In the genomic region with DNA sequence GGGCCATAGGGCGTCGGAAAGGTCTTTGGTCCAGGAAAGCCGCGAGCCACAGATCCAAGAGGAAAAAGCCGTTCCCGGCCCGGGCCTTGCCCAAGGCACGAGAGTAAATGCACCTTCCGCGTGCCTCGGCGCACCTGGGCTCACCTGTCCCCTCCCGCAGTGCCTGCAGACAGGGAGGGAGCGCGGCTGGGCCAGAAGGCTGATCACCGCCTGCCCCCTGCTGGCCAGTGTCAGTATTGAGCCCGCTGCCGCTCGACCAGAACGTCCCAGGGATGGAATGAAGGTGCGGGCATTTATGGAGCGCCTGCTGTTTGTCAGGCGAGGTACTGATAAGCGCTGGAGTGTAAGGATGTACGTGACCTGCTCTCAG, we compare ENCODE assay signal across 8 cellular contexts. TPM values are rescaled to one million over a fixed set of nuclear protein-coding genes. Genes with fewer than 3 reads are reported as not detected.
A peak's percentile ranks its signal among the peaks of the same experiment; 100 is the strongest.
DNase-seq lines count a peak whose midpoint lies in the region; ATAC-seq and TF ChIP-seq lines count a peak whose summit lies in the region.

No MANE protein-coding gene starts in this region.

- H4K91ac ChIP-seq in IMR-90 (ENCODE audit: insufficient read depth, low read depth, low read length): 0 out of 2 replicates have a peak overlapping the region, but pooled peaks have one; percentile 36

- dilution Hi-C loops in IMR-90 (cut with HindIII; ENCODE audit: low sequenced_read_pairs, unreplicated experiment): no loop called here

- H4K5ac ChIP-seq in IMR-90 (ENCODE audit: low read depth, low read length): no peak overlapping the region

- WGBS in IMR-90 (ENCODE audit: extremely low coverage in 2 of 2, insufficient read length in 1 of 2), 2 experiments: 11% methylated on average over 19 of the region's 25 CpGs; no CpG with 5 or more reads in 1 of the 2 experiments

- H3K36me3 ChIP-seq in IMR-90 (ENCODE audit: control insufficient read depth, insufficient read depth, low read length): no peaks in the 10 kb centered on the region
- no peaks in the 10 kb centered on the region for H3K36me3 ChIP-seq in OCI-LY7 (ENCODE audit: insufficient read depth, low read length)
- no peaks in the 10 kb centered on the region for H3K36me3 ChIP-seq in mucosa of rectum (ENCODE audit: control insufficient read depth in 2 of 2, insufficient read depth in 2 of 2, low read length in 2 of 2)

- in situ Hi-C loops in IMR-90 (cut with MboI; ENCODE audit: low sequenced_read_pairs): loop anchor here (5.0 to 10.0 kb wide), 2 partner anchors 163 to 365 kb away; no protein-coding TSS in a partner anchor

- TF ChIP-seq CTCF in AG04450 (IDR thresholded peaks at IDR 0.05; ENCODE audit: low read depth, low read length) (peak; percentile 94), IMR-90 (conservative IDR thresholded peaks at IDR 0.05; ENCODE audit: low read depth, low read length) (peak; percentile 88), OCI-LY7 (conservative IDR thresholded peaks at IDR 0.05; ENCODE audit: low read length) (peak; percentile 97)

- H3K4me1 ChIP-seq in IMR-90 (ENCODE audit: control insufficient read depth, insufficient read depth, low read length) (peaks cover 14% of the 10 kb centered on the region), OCI-LY7 (ENCODE audit: insufficient read depth, low read length, poor library complexity, severe bottlenecking) (peaks cover 17% of the 10 kb centered on the region), mucosa of rectum (ENCODE audit: control insufficient read depth in 2 of 2, insufficient read depth in 2 of 2, low read length in 2 of 2) (peaks cover 17 to 19% of the 10 kb centered on the region in 2 donors)

- no peak overlapping the region; the same call in 2 of the 3 replicates for H2BK15ac ChIP-seq in IMR-90 (ENCODE audit: low read depth, low read length)

- H3K9me1 ChIP-seq in IMR-90 (ENCODE audit: insufficient read depth, low read length): peaks cover 4% of the 10 kb centered on the region; the same call in 1 of the 2 replicates

- H3K79me2 ChIP-seq in OCI-LY7 (ENCODE audit: insufficient read depth, low read depth, low read length): no peaks in the 10 kb centered on the region

- CTCF ChIA-PET in AG04450 (lab: Charles Lee): interaction anchor here (0.6 to 6.7 kb wide), 49 partner anchors 8 to 888 kb away, joined by 3 to 170 read pairs (median 5); partner anchors contain the start of gene PLCG1
- CTCF ChIA-PET in IMR-90 (lab: Yijun Ruan, JAX): interaction anchor here (0.9 to 2.1 kb wide), 9 partner anchors 17 to 205 kb away, joined by 3 to 12 read pairs (median 6); no protein-coding TSS in a partner anchor
- CTCF ChIA-PET in OCI-LY7 (lab: Charles Lee; ENCODE audit: unreplicated experiment): no interaction called here

- peak overlapping the region; percentile 49 for H3K4me3 ChIP-seq in AG04450 (ENCODE audit: low read depth, low read length)
- peak overlapping the region; percentile 11; the same call in 1 of the 2 replicates for H3K4me3 ChIP-seq in IMR-90 (ENCODE audit: insufficient read depth, low read depth, low read length)
- peak overlapping the region; percentile 30 for H3K4me3 ChIP-seq in OCI-LY7 (ENCODE audit: low read depth, low read length, poor library complexity, severe bottlenecking)
- H3K4me3 ChIP-seq in mucosa of rectum (ENCODE audit: low read length in 2 of 2): peak overlapping the region; percentile 71 to 78

- TF ChIP-seq POLR2A in IMR-90 (IDR thresholded peaks at IDR 0.05; ENCODE audit: low read depth, low read length): no peak

- peak overlapping the region; percentile 71 to 94; a peak in 3 of 4 replicates for H4K8ac ChIP-seq in IMR-90 (ENCODE audit: low read depth in 2 of 2, low read length in 2 of 2)

- H2BK120ac ChIP-seq in IMR-90 (ENCODE audit: low read depth, low read length): no peak overlapping the region

- BruUV-seq in IMR-90 (replicated peaks; lab: Mats Ljungman, UMichigan): no TSS peak
- no TSS peak for BruUV-seq in OCI-LY7 (replicated peaks; lab: Mats Ljungman, UMichigan)

- POLR2A ChIA-PET in AG04450 (lab: Yijun Ruan, JAX): interaction anchor here (0.7 to 1.9 kb wide), 4 partner anchors 10 to 205 kb away, joined by 4 to 7 read pairs (median 5); no protein-coding TSS in a partner anchor
- POLR2A ChIA-PET in IMR-90 (lab: Charles Lee; ENCODE audit: unreplicated experiment): no interaction called here
- POLR2A ChIA-PET in OCI-LY7 (lab: Charles Lee): interaction anchor here (0.6 to 1.2 kb wide), 3 partner anchors 115 to 205 kb away, joined by 3 to 4 read pairs (median 4); no protein-coding TSS in a partner anchor

- H3K4me3 Mint-ChIP-seq in activated T-cell treated with anti-CD3 and anti-CD28 coated beads, Interleukin-2, amount 50 U/mL, for 24 hours: peak overlapping the region; percentile 72

- ATAC-seq in GM19043 (IDR thresholded peaks at IDR 0.05; ENCODE audit: low read depth, unreplicated experiment) (peak; percentile 72), IMR-90 (ENCODE audit: low read depth) (peak; percentile 88), esophagus mucosa (peak; percentile 89)

- no peak overlapping the region for H2BK5ac ChIP-seq in IMR-90 (ENCODE audit: low read depth, low read length, poor library complexity, severe bottlenecking)

- H2AK5ac ChIP-seq in IMR-90 (ENCODE audit: low read depth, low read length): peak overlapping the region; percentile 72; the same call in 1 of the 2 replicates

- H3K27me3 Mint-ChIP-seq in activated T-cell treated with anti-CD3 and anti-CD28 coated beads, Interleukin-2, amount 50 U/mL, for 24 hours: peaks cover 6% of the 10 kb centered on the region

- no peak overlapping the region for H3K14ac ChIP-seq in IMR-90 (replicated peaks; ENCODE audit: low read depth, low read length)

- H3K9ac ChIP-seq in IMR-90 (ENCODE audit: low read depth, low read length) (peak overlapping the region; percentile 27), mucosa of rectum (ENCODE audit: low read depth in 1 of 2, low read length in 2 of 2) (peak overlapping the region; percentile 65 to 67)

- H3K4me2 ChIP-seq in IMR-90 (ENCODE audit: low read depth, low read length): peak overlapping the region; percentile 63
- peak overlapping the region; percentile 67 for H3K4me2 ChIP-seq in OCI-LY7 (ENCODE audit: low read length)

- H3K23ac ChIP-seq in IMR-90 (ENCODE audit: low read depth, low read length): no peak overlapping the region

- peak; percentile 98 for TF ChIP-seq RAD21 in IMR-90 (IDR thresholded peaks at IDR 0.05; ENCODE audit: low read length)

- H3K27ac ChIP-seq in AG04450 (ENCODE audit: low read depth, low read length) (peak overlapping the region; percentile 47), IMR-90 (ENCODE audit: insufficient read depth, low read length) (no peak overlapping the region), OCI-LY7 (ENCODE audit: low read depth, low read length, poor library complexity, severe bottlenecking) (no peak overlapping the region), mucosa of rectum (ENCODE audit: low read depth in 2 of 2, low read length in 2 of 2) (peak overlapping the region; percentile 91 to 92)

- H3K9me3 Mint-ChIP-seq in activated T-cell treated with anti-CD3 and anti-CD28 coated beads, Interleukin-2, amount 50 U/mL, for 24 hours: no peaks in the 10 kb centered on the region

- H3K79me1 ChIP-seq in IMR-90 (ENCODE audit: low read depth in 1 of 2, low read length in 2 of 2): peaks cover 0 to 6% of the 10 kb centered on the region in 2 experiments; a peak in 1 of 4 replicates

- peaks cover 6% of the 10 kb centered on the region for H3K4me1 Mint-ChIP-seq in activated T-cell treated with anti-CD3 and anti-CD28 coated beads, Interleukin-2, amount 50 U/mL, for 24 hours (ENCODE audit: low read depth)

- DNase-seq in AG04450 (ENCODE audit: low read depth, low spot score): no peak
- DNase-seq in IMR-90: peak; percentile 45
- peak; percentile 75 for DNase-seq in OCI-LY7 (ENCODE audit: low spot score)
- DNase-seq in activated T-cell treated with anti-CD3 and anti-CD28 coated beads, Interleukin-2, amount 50 U/mL, for 24 hours: peak; percentile 92
- peak; percentile 46 to 73 for DNase-seq in stimulated activated CD8-positive, alpha-beta memory T cell treated with anti-CD3 and anti-CD28 coated beads, Interleukin-4, amount 100 ng/mL, for 4 hours (ENCODE audit: low read depth in 2 of 2, low spot score in 1 of 2)

- peak overlapping the region; percentile 44; the same call in 1 of the 2 replicates for H3K4ac ChIP-seq in IMR-90 (ENCODE audit: low read depth, low read length)

- no peak overlapping the region for H3K18ac ChIP-seq in IMR-90 (ENCODE audit: low read depth, low read length)

- no peak overlapping the region for H2BK20ac ChIP-seq in IMR-90 (ENCODE audit: low read depth, low read length)

- no peak overlapping the region for H2AK9ac ChIP-seq in IMR-90 (replicated peaks; ENCODE audit: low read depth, low read length, poor library complexity)

- H2AFZ ChIP-seq in IMR-90 (replicated peaks; ENCODE audit: low read length, poor library complexity) (peak overlapping the region; percentile 69), OCI-LY7 (ENCODE audit: low read length) (peak overlapping the region; percentile 56; the same call in 1 of the 2 replicates)

- H3K27me3 ChIP-seq in AG04450 (ENCODE audit: control insufficient read depth, insufficient read depth, low read length) (no peaks in the 10 kb centered on the region), IMR-90 (ENCODE audit: control insufficient read depth, insufficient read depth, low read length) (no peaks in the 10 kb centered on the region), mucosa of rectum (ENCODE audit: control insufficient read depth in 2 of 2, insufficient read depth in 2 of 2, low read length in 2 of 2) (no peaks in the 10 kb centered on the region)

- peak overlapping the region; percentile 38 for H3K27ac Mint-ChIP-seq in activated T-cell treated with anti-CD3 and anti-CD28 coated beads, Interleukin-2, amount 50 U/mL, for 24 hours

- no peak overlapping the region for H3K56ac ChIP-seq in IMR-90 (ENCODE audit: extremely low read depth, insufficient read depth, low read length)

- no peaks in the 10 kb centered on the region for H3K36me3 Mint-ChIP-seq in activated T-cell treated with anti-CD3 and anti-CD28 coated beads, Interleukin-2, amount 50 U/mL, for 24 hours (ENCODE audit: low read depth)

- H4K20me1 ChIP-seq in IMR-90 (ENCODE audit: insufficient read depth, low read length): no peaks in the 10 kb centered on the region
- H4K20me1 ChIP-seq in OCI-LY7 (ENCODE audit: insufficient read depth, low read length): no peaks in the 10 kb centered on the region

- intact Hi-C loops in IMR-90 (cut with micrococcal nuclease) (loop anchor here (1.0 to 10.0 kb wide), 7 partner anchors 71 to 372 kb away; no protein-coding TSS in a partner anchor), OCI-LY7 (cut with micrococcal nuclease; ENCODE audit: unreplicated experiment) (loop anchor here (1.0 kb wide), 3 partner anchors 167 to 372 kb away; no protein-coding TSS in a partner anchor)

- H3K9me2 ChIP-seq in OCI-LY7 (ENCODE audit: insufficient read depth, low read length): no peaks in the 10 kb centered on the region

- H3K9me3 ChIP-seq in AG04450 (ENCODE audit: control insufficient read depth, insufficient read depth, low read length) (no peaks in the 10 kb centered on the region; the same call in 1 of the 2 replicates), IMR-90 (ENCODE audit: control insufficient read depth, insufficient read depth, low read length) (no peaks in the 10 kb centered on the region), OCI-LY7 (ENCODE audit: low read length) (no peaks in the 10 kb centered on the region), mucosa of rectum (ENCODE audit: control insufficient read depth in 2 of 2, low read length in 2 of 2) (no peaks in the 10 kb centered on the region)

RNA-seq across cellular contexts. Expression of gene LPIN3, which starts 0.7 kb away (rescaled TPM):
- 1.2 and 2.0 TPM in 2 replicates for polyA plus RNA-seq in AG04450 (2011; rRNA removed)
- polyA minus RNA-seq in AG04450 (2011; rRNA and poly(A)+ RNA removed): 4.0 and 4.2 TPM in 2 replicates
- 1.7 and 2.3 TPM in 2 replicates for total RNA-seq in IMR-90 (2012; rRNA removed)
- polyA plus RNA-seq in IMR-90 (2012; rRNA removed): 6.1 and 8.3 TPM in 2 replicates
- 1.7 and 3.0 TPM in 2 replicates for polyA plus RNA-seq in IMR-90 (2012; cell fraction: cytosol; rRNA removed)
- polyA plus RNA-seq in IMR-90 (2012; cell fraction: nucleus; rRNA removed; ENCODE audit: low replicate concordance): 52.7 and 87.4 TPM in 2 replicates
- total RNA-seq in OCI-LY7 (2014; rRNA removed; shearing (Covaris generic)): 0.19 and 0.51 TPM in 2 replicates
- total RNA-seq in OCI-LY7 (2022): 1.6 and 2.1 TPM in 2 replicates
- total RNA-seq in esophagus mucosa: 15.7 TPM

RNA-seq across cellular contexts. Expression of gene ZHX3, which starts 22.4 kb away (rescaled TPM):
- polyA plus RNA-seq in AG04450 (2011; rRNA removed) (24.1 and 29.5 TPM in 2 replicates), IMR-90 (2012; rRNA removed) (22.0 and 25.0 TPM in 2 replicates)
- polyA minus RNA-seq in AG04450 (2011; rRNA and poly(A)+ RNA removed): 54.6 and 73.2 TPM in 2 replicates
- total RNA-seq in IMR-90 (2012; rRNA removed) (28.0 and 28.3 TPM in 2 replicates), OCI-LY7 (2022) (16.9 and 21.7 TPM in 2 replicates), esophagus mucosa (21.1 TPM)
- polyA plus RNA-seq in IMR-90 (2012; cell fraction: cytosol; rRNA removed): 11.2 and 16.4 TPM in 2 replicates
- 13.8 and 21.1 TPM in 2 replicates for polyA plus RNA-seq in IMR-90 (2012; cell fraction: nucleus; rRNA removed; ENCODE audit: low replicate concordance)
- 5.8 and 6.4 TPM in 2 replicates for total RNA-seq in OCI-LY7 (2014; rRNA removed; shearing (Covaris generic))

RNA-seq across cellular contexts. Expression of gene EMILIN3, which starts 26.7 kb away (rescaled TPM):
- 0.12 and 0.17 TPM in 2 replicates for polyA plus RNA-seq in AG04450 (2011; rRNA removed)
- not detected in 2 replicates for polyA minus RNA-seq in AG04450 (2011; rRNA and poly(A)+ RNA removed)
- under 0.01 TPM in 2 replicates for total RNA-seq in IMR-90 (2012; rRNA removed)
- polyA plus RNA-seq in IMR-90 (2012; rRNA removed): 0.07 and 0.16 TPM in 2 replicates
- 0.04 and 0.15 TPM in 2 replicates for polyA plus RNA-seq in IMR-90 (2012; cell fraction: cytosol; rRNA removed)
- polyA plus RNA-seq in IMR-90 (2012; cell fraction: nucleus; rRNA removed; ENCODE audit: low replicate concordance): 0.02 and 0.10 TPM in 2 replicates
- total RNA-seq in OCI-LY7 (2014; rRNA removed; shearing (Covaris generic)): not detected in 2 replicates
- not detected in 2 replicates for total RNA-seq in OCI-LY7 (2022)
- 0.12 TPM for total RNA-seq in esophagus mucosa

Comparison
In these comparisons a context has a peak if more than half of its experiments do, and no peak if none do; other contexts are left out.
1. H3K27ac ChIP-seq: peak in AG04450 (single experiment) and mucosa of rectum (2 of 2); none in IMR-90 (single experiment) and OCI-LY7 (single experiment).
2. H3K4me3 ChIP-seq: peak in every context shown above with its lines; median percentile 74 in mucosa of rectum; 49 in AG04450; 30 in OCI-LY7; 11 in IMR-90.
3. Peak in every context shown above with its lines, with median percentiles within 50 percentile points of each other: CTCF ChIP-seq and ATAC-seq.